Comparison of ENCODE assay signal across 16 cellular contexts in the genomic region with DNA sequence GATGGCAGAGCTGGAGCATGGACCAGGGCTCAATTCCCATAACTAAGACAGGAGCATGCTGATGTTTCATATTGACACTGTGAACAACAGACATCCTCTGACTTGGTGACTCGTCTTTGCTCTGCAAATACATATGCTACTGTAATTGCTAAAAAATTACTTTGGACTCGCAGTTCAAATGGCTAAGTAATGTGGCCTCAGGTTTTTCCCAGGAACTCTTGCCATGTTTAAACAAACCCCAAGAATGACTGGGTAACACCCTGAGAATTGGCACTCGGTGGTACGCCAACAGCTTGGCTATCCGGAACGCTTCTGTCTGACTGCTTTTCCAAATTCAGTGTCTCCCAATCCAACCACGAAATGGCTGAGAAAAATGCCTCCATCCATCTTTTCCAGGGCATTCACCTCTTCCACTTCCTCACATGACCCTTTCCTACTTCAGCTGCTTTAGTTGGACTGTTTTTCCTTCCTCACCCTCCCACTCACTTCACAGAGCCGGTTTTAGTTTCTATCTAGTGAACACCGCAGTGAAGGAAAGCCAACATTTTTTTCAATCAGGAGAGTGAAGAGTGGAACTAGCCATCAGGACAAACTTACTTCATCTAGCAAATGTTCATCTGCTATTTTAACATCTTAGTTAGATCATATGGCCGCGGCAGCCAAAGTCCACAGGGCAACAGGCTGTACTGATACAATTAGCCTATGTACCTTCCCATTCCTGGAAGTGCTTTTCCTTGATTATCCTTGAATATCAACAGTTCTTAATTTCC.
DNase-seq lines count a peak whose midpoint lies in the region; ATAC-seq and TF ChIP-seq lines count a peak whose summit lies in the region.
"Had no signal": no experiment of that assay in that cellular context is flagged by ENCODE, and none has a peak within 500 bp of the region (broad histone marks: within the 10 kb centered on the region; RNA-seq: fewer than 3 reads in every experiment).

No MANE protein-coding gene starts in this region.

- H3K9ac ChIP-seq in mesenchymal stem cell (ENCODE audit: low read length) (peak overlapping the region; percentile 58), endodermal cell (ENCODE audit: extremely low read depth, low read length, poor library complexity, severe bottlenecking) (no peak overlapping the region)

- H3K27ac ChIP-seq in coronary artery (peak overlapping the region in 1 of 2 donors; percentile 3), mesenchymal stem cell (ENCODE audit: low read length, poor library complexity, severe bottlenecking) (no peak overlapping the region), endodermal cell (ENCODE audit: low read depth, low read length) (no peak overlapping the region)
- H3K27ac ChIP-seq: dorsolateral prefrontal cortex, neutrophil had no signal

- H2AK5ac ChIP-seq in mesenchymal stem cell (ENCODE audit: low read length, severe bottlenecking): peak overlapping the region; percentile 88

- no peaks in the 10 kb centered on the region for H3K9me3 Mint-ChIP-seq in endodermal cell
- H3K9me3 Mint-ChIP-seq: activated naive CD8-positive, alpha-beta T cell treated with anti-CD3 and anti-CD28 coated beads, Interleukin-2, amount 10 ng/mL, durations not matched to agents 7 days and 5 days; activated T-cell treated with anti-CD3 and anti-CD28 coated beads, Interleukin-2, amount 50 U/mL, for 24 hours; stimulated activated effector memory CD8-positive, alpha-beta T cell treated with anti-CD3 and anti-CD28 coated beads, Interleukin-12 subunit alpha, Interleukin-12 subunit beta, amount 100 ng/mL, for 72 hours had no signal

- peak overlapping the region; percentile 34 to 80 for H3K18ac ChIP-seq in mesenchymal stem cell (ENCODE audit: low read depth in 1 of 2, low read length in 2 of 2)

- no peaks in the 10 kb centered on the region for H3K36me3 Mint-ChIP-seq in endodermal cell (ENCODE audit: low read depth)
- H3K36me3 Mint-ChIP-seq: activated naive CD8-positive, alpha-beta T cell treated with anti-CD3 and anti-CD28 coated beads, Interleukin-2, amount 10 ng/mL, durations not matched to agents 7 days and 5 days; stimulated activated effector memory CD8-positive, alpha-beta T cell treated with anti-CD3 and anti-CD28 coated beads, Interleukin-12 subunit alpha, Interleukin-12 subunit beta, amount 100 ng/mL, for 72 hours had no signal

- H4K8ac ChIP-seq in mesenchymal stem cell (ENCODE audit: low read length): peak overlapping the region; percentile 10

- peaks cover 10% of the 10 kb centered on the region for H3K4me1 Mint-ChIP-seq in endodermal cell
- H3K4me1 Mint-ChIP-seq: stimulated activated effector memory CD8-positive, alpha-beta T cell treated with anti-CD3 and anti-CD28 coated beads, Interleukin-12 subunit alpha, Interleukin-12 subunit beta, amount 100 ng/mL, for 72 hours had no signal

- H3K14ac ChIP-seq in mesenchymal stem cell (ENCODE audit: low read length in 2 of 2): no peak overlapping the region

- TF ChIP-seq CTCF in AG10803 (conservative IDR thresholded peaks at IDR 0.05; ENCODE audit: low read length): no peak
- TF ChIP-seq CTCF in coronary artery (IDR thresholded peaks at IDR 0.05): no peak
- no peak for TF ChIP-seq CTCF in endodermal cell (conservative IDR thresholded peaks at IDR 0.05)

- peak overlapping the region in 1 of 2 experiments; percentile 21 for H3K4ac ChIP-seq in mesenchymal stem cell (ENCODE audit: low read depth in 1 of 2, low read length in 2 of 2)

- H3K36me3 ChIP-seq in mesenchymal stem cell (ENCODE audit: control insufficient read depth in 1 of 2, insufficient read depth in 2 of 2, low read depth in 1 of 2, low read length in 2 of 2) (no peaks in the 10 kb centered on the region), endodermal cell (ENCODE audit: control insufficient read depth, insufficient read depth, low read length) (no peaks in the 10 kb centered on the region)
- H3K36me3 ChIP-seq: neutrophil had no signal

- H3K9me3 ChIP-seq in mesenchymal stem cell (ENCODE audit: control insufficient read depth, low read length) (no peaks in the 10 kb centered on the region), endodermal cell (ENCODE audit: control insufficient read depth, low read length) (no peaks in the 10 kb centered on the region)
- H3K9me3 ChIP-seq: neutrophil had no signal

- no peak overlapping the region for H2AFZ ChIP-seq in mesenchymal stem cell (ENCODE audit: low read depth, low read length)

- no peak overlapping the region for H3K4me3 Mint-ChIP-seq in endodermal cell
- H3K4me3 Mint-ChIP-seq: activated naive CD8-positive, alpha-beta T cell treated with anti-CD3 and anti-CD28 coated beads, Interleukin-2, amount 10 ng/mL, durations not matched to agents 7 days and 5 days; activated T-cell treated with anti-CD3 and anti-CD28 coated beads, Interleukin-2, amount 50 U/mL, for 24 hours; stimulated activated effector memory CD8-positive, alpha-beta T cell treated with anti-CD3 and anti-CD28 coated beads, Interleukin-12 subunit alpha, Interleukin-12 subunit beta, amount 100 ng/mL, for 72 hours had no signal

- ATAC-seq in HG03039 (IDR thresholded peaks at IDR 0.05; ENCODE audit: unreplicated experiment): no peak
- ATAC-seq: stimulated activated effector memory CD8-positive, alpha-beta T cell treated with anti-CD3 and anti-CD28 coated beads, Interleukin-12 subunit alpha, Interleukin-12 subunit beta, amount 100 ng/mL, for 72 hours had no signal

- DNase-seq in AG10803 (ENCODE audit: low read depth) (peak; percentile 41), LHCN-M2 (ENCODE audit: low read depth) (peak; percentile 68), coronary artery (ENCODE audit: low spot score) (no peak), mesenchymal stem cell (no peak), endodermal cell (no peak)
- no peak for DNase-seq in activated CD4-positive, alpha-beta T cell treated with anti-CD3 and anti-CD28 coated beads, Interleukin-2, amount 50 U/mL, for 4 hours
- no peak for DNase-seq in stimulated activated CD4-positive, alpha-beta T cell treated with anti-CD3 and anti-CD28 coated beads, Interleukin-2, amount 100 ng/mL, for 48 hours
- DNase-seq: activated CD4-positive, alpha-beta T cell treated with anti-CD3 and anti-CD28 coated beads, Interleukin-2, amount 50 U/mL, for 1 hour; activated naive CD8-positive, alpha-beta T cell treated with anti-CD3 and anti-CD28 coated beads, Interleukin-2, amount 10 ng/mL, durations not matched to agents 7 days and 5 days; activated T-cell treated with anti-CD3 and anti-CD28 coated beads, Interleukin-2, amount 50 U/mL, for 24 hours; DMS153; dorsolateral prefrontal cortex; foreskin melanocyte had no signal

- H3K4me3 ChIP-seq in AG10803 (ENCODE audit: low read length): no peak overlapping the region
- H3K4me3 ChIP-seq in coronary artery: peak overlapping the region; percentile 4
- H3K4me3 ChIP-seq in mesenchymal stem cell (ENCODE audit: insufficient read depth in 1 of 2, low read depth in 1 of 2, low read length in 2 of 2): peak overlapping the region in 1 of 2 experiments; percentile 9
- H3K4me3 ChIP-seq in endodermal cell (ENCODE audit: low read length): no peak overlapping the region
- H3K4me3 ChIP-seq: dorsolateral prefrontal cortex had no signal

- H3K4me2 ChIP-seq in mesenchymal stem cell (ENCODE audit: low read length, poor library complexity, severe bottlenecking): no peak overlapping the region

- no peaks in the 10 kb centered on the region for H3K27me3 ChIP-seq in mesenchymal stem cell (ENCODE audit: control insufficient read depth in 1 of 2, insufficient read depth in 1 of 2, low read length in 2 of 2)
- H3K27me3 ChIP-seq in endodermal cell (ENCODE audit: control insufficient read depth, insufficient read depth, low read length, poor library complexity, severe bottlenecking): no peaks in the 10 kb centered on the region

- no peak overlapping the region for H2BK15ac ChIP-seq in mesenchymal stem cell (ENCODE audit: low read depth, poor library complexity, severe bottlenecking)

- H3K27ac Mint-ChIP-seq in endodermal cell: no peak overlapping the region
- H3K27ac Mint-ChIP-seq: activated naive CD8-positive, alpha-beta T cell treated with anti-CD3 and anti-CD28 coated beads, Interleukin-2, amount 10 ng/mL, durations not matched to agents 7 days and 5 days; activated T-cell treated with anti-CD3 and anti-CD28 coated beads, Interleukin-2, amount 50 U/mL, for 24 hours; stimulated activated effector memory CD8-positive, alpha-beta T cell treated with anti-CD3 and anti-CD28 coated beads, Interleukin-12 subunit alpha, Interleukin-12 subunit beta, amount 100 ng/mL, for 72 hours had no signal

- no peaks in the 10 kb centered on the region for H3K79me1 ChIP-seq in mesenchymal stem cell (replicated peaks; ENCODE audit: low read length, poor library complexity, severe bottlenecking)

- H2BK12ac ChIP-seq in mesenchymal stem cell (ENCODE audit: low read length in 2 of 2): peak overlapping the region in 1 of 2 experiments; percentile 93

- H2BK5ac ChIP-seq in mesenchymal stem cell (ENCODE audit: low read depth, low read length, poor library complexity, severe bottlenecking): no peak overlapping the region

- H3K4me1 ChIP-seq in mesenchymal stem cell (ENCODE audit: control insufficient read depth, insufficient read depth, low read depth, low read length): no peaks in the 10 kb centered on the region
- no peaks in the 10 kb centered on the region for H3K4me1 ChIP-seq in endodermal cell (ENCODE audit: control insufficient read depth, insufficient read depth, low read length)

- no peak overlapping the region for H4K91ac ChIP-seq in mesenchymal stem cell (ENCODE audit: low read length)

- peaks cover 3% of the 10 kb centered on the region for H3K27me3 Mint-ChIP-seq in endodermal cell (ENCODE audit: insufficient read depth)

- WGBS in mesenchymal stem cell: 93% methylated on average over 11 of the region's 11 CpGs
- WGBS in endodermal cell (ENCODE audit: insufficient coverage in 1 of 2, insufficient read length in 1 of 2), 2 experiments: 92 to 95% methylated on average over 9 to 11 of the region's 11 CpGs

- H3K23ac ChIP-seq in mesenchymal stem cell (ENCODE audit: low read length in 2 of 2): no peak overlapping the region

- H2BK120ac ChIP-seq in mesenchymal stem cell (ENCODE audit: low read depth, low read length): no peak overlapping the region

Comparison
In these comparisons a context has a peak if more than half of its experiments do, and no peak if none do; other contexts are left out.
1. DNase-seq: peak in AG10803 (single experiment) and LHCN-M2 (single experiment); none in coronary artery (single experiment), mesenchymal stem cell (single experiment), activated CD4-positive, alpha-beta T cell treated with anti-CD3 and anti-CD28 coated beads, Interleukin-2, amount 50 U/mL, for 4 hours (0 of 2), endodermal cell (single experiment) and stimulated activated CD4-positive, alpha-beta T cell treated with anti-CD3 and anti-CD28 coated beads, Interleukin-2, amount 100 ng/mL, for 48 hours (0 of 2).